Comparison of ENCODE assay signal across 1 cellular context in the genomic region with DNA sequence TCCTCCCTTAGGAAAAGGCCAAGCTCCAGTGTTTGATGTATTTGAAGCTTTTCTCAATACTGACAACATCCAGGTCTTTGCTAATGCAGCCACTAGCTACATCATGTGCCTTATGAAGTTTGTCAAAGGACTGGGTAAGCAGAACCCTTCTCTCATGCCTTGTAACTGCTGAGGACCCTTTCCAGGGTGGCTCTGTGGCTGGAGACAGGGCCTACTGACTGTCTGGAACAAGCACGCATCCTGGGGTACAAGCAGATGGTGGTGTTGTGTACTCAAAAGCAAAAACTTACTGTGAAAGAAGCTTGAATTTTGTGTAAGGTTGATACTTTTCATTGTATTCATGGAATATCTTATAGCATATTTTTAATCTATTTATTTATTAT.
TF ChIP-seq lines count a peak whose summit lies in the region.

No MANE protein-coding gene starts in this region.

TF ChIP-seq in HEK293, 187 proteins besides CTCF, POLR2A, EP300 and RAD21 (continued from another document):
- TF ChIP-seq, protein P1, sequence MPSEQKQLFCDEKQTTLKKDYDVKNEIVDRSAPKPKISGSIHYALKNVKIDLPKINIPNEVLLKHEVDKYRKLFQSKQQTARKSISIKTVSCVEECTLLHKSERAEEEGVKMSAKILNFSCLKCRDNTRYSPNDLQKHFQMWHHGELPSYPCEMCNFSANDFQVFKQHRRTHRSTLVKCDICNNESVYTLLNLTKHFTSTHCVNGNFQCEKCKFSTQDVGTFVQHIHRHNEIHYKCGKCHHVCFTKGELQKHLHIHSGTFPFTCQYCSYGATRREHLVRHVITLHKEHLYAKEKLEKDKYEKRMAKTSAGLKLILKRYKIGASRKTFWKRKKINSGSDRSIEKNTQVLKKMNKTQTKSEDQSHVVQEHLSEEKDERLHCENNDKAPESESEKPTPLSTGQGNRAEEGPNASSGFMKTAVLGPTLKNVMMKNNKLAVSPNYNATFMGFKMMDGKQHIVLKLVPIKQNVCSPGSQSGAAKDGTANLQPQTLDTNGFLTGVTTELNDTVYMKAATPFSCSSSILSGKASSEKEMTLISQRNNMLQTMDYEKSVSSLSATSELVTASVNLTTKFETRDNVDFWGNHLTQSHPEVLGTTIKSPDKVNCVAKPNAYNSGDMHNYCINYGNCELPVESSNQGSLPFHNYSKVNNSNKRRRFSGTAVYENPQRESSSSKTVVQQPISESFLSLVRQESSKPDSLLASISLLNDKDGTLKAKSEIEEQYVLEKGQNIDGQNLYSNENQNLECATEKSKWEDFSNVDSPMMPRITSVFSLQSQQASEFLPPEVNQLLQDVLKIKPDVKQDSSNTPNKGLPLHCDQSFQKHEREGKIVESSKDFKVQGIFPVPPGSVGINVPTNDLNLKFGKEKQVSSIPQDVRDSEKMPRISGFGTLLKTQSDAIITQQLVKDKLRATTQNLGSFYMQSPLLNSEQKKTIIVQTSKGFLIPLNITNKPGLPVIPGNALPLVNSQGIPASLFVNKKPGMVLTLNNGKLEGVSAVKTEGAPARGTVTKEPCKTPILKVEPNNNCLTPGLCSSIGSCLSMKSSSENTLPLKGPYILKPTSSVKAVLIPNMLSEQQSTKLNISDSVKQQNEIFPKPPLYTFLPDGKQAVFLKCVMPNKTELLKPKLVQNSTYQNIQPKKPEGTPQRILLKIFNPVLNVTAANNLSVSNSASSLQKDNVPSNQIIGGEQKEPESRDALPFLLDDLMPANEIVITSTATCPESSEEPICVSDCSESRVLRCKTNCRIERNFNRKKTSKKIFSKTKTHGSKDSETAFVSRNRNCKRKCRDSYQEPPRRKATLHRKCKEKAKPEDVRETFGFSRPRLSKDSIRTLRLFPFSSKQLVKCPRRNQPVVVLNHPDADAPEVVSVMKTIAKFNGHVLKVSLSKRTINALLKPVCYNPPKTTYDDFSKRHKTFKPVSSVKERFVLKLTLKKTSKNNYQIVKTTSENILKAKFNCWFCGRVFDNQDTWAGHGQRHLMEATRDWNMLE (tag by site-specific recombination; conservative IDR thresholded peaks at IDR 0.05; ENCODE audit: low read depth), result no peak
- TF ChIP-seq, protein P2, sequence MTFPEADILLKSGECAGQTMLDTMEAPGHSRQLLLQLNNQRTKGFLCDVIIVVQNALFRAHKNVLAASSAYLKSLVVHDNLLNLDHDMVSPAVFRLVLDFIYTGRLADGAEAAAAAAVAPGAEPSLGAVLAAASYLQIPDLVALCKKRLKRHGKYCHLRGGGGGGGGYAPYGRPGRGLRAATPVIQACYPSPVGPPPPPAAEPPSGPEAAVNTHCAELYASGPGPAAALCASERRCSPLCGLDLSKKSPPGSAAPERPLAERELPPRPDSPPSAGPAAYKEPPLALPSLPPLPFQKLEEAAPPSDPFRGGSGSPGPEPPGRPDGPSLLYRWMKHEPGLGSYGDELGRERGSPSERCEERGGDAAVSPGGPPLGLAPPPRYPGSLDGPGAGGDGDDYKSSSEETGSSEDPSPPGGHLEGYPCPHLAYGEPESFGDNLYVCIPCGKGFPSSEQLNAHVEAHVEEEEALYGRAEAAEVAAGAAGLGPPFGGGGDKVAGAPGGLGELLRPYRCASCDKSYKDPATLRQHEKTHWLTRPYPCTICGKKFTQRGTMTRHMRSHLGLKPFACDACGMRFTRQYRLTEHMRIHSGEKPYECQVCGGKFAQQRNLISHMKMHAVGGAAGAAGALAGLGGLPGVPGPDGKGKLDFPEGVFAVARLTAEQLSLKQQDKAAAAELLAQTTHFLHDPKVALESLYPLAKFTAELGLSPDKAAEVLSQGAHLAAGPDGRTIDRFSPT (tag by site-specific recombination; IDR thresholded peaks at IDR 0.05), result no peak
- TF ChIP-seq GLI4 (tag by site-specific recombination; IDR thresholded peaks at IDR 0.05) (no peak), ZNF133 (tag by site-specific recombination; IDR thresholded peaks at IDR 0.05) (no peak)
- TF ChIP-seq, protein P3, sequence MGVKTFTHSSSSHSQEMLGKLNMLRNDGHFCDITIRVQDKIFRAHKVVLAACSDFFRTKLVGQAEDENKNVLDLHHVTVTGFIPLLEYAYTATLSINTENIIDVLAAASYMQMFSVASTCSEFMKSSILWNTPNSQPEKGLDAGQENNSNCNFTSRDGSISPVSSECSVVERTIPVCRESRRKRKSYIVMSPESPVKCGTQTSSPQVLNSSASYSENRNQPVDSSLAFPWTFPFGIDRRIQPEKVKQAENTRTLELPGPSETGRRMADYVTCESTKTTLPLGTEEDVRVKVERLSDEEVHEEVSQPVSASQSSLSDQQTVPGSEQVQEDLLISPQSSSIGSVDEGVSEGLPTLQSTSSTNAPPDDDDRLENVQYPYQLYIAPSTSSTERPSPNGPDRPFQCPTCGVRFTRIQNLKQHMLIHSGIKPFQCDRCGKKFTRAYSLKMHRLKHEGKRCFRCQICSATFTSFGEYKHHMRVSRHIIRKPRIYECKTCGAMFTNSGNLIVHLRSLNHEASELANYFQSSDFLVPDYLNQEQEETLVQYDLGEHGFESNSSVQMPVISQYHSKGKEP (tag by site-specific recombination; IDR thresholded peaks at IDR 0.05), result no peak
TF ChIP-seq in HEK293: peak in this region for 1.
